In genomic region chr12:12353276-12353675, GRCh38 we compare ENCODE assay signal across 25 cellular contexts.
"Had no signal": no experiment of that assay in that cellular context is flagged by ENCODE, and none has a peak within 500 bp of the region (broad histone marks: within the 10 kb centered on the region; RNA-seq: fewer than 3 reads in every experiment).

No MANE protein-coding gene starts in this region.

- H3K27me3 ChIP-seq: breast epithelium, left lung, right atrium auricular region, suprapubic skin, tibial artery, upper lobe of right lung had no signal

- H3K27me3 Mint-ChIP-seq: activated CD8-positive, alpha-beta T cell treated with anti-CD3 and anti-CD28 coated beads for 36 hours; activated naive CD4-positive, alpha-beta T cell treated with anti-CD3 and anti-CD28 coated beads, Interleukin-2, amount 10 ng/mL, durations not matched to agents 7 days and 5 days had no signal

- H3K27ac ChIP-seq: breast epithelium, epithelial cell of prostate, left lung, lower lobe of right lung, right atrium auricular region, suprapubic skin, tibial artery, upper lobe of right lung, WERI-Rb-1 had no signal

- H3K27ac Mint-ChIP-seq: activated CD4-positive, alpha-beta T cell treated with anti-CD3 and anti-CD28 coated beads, Interleukin-2, amount 10 ng/mL, durations not matched to agents 24 days and 14 days; activated CD8-positive, alpha-beta T cell treated with anti-CD3 and anti-CD28 coated beads for 36 hours; activated T-helper 1 cell treated with anti-CD3 and anti-CD28 coated beads, Interleukin-12 subunit alpha, Interleukin-12 subunit beta, Interleukin-2, Interleukin-4 antibody, amounts not matched to agents 30 ng/mL and 10 ng/mL and 1 ng/mL, durations not matched to agents 14 hours and 24 hours and 36 hours; dendritic cell treated with granulocyte-macrophage colony-stimulating factor and Interleukin-4, amounts not matched to agents 40 ng/mL and 50 ng/mL, for 4 days; T-helper 1 cell treated with Interleukin-12 subunit alpha and Interleukin-12 subunit beta and Interleukin-4 antibody, amounts not matched to agents 30 μg/mL and 1 μg/mL, for 36 hours had no signal

- DNase-seq: activated CD4-positive, alpha-beta T cell treated with anti-CD3 and anti-CD28 coated beads, Interleukin-2, amount 10 ng/mL, durations not matched to agents 24 days and 14 days; activated CD4-positive, CD25-positive, alpha-beta regulatory T cell treated with anti-CD3 and anti-CD28 coated beads, Interleukin-2, amount 50 U/mL, for 72 hours; activated CD8-positive, alpha-beta T cell treated with anti-CD3 and anti-CD28 coated beads for 36 hours; activated effector memory CD4-positive, alpha-beta T cell treated with anti-CD3 and anti-CD28 coated beads, Interleukin-2, amount 50 U/mL, for 16 hours; activated naive CD4-positive, alpha-beta T cell treated with anti-CD3 and anti-CD28 coated beads, Interleukin-2, amount 10 ng/mL, durations not matched to agents 7 days and 5 days; central memory CD4-positive, alpha-beta T cell; effector CD4-positive, alpha-beta T cell; kidney glomerular epithelial cell; left lung; lower lobe of right lung; mesenchymal stem cell; stimulated activated CD4-positive, alpha-beta T cell treated with anti-CD3 and anti-CD28 coated beads, Interleukin-15, amount 100 ng/mL, for 24 hours; stimulated activated CD4-positive, alpha-beta T cell treated with anti-CD3 and anti-CD28 coated beads, Interleukin-2, amount 100 ng/mL, for 24 hours; stimulated activated naive CD4-positive, alpha-beta T cell; T1000; tibial artery; upper lobe of right lung; WERI-Rb-1 had no signal

- ATAC-seq: activated CD8-positive, alpha-beta T cell treated with anti-CD3 and anti-CD28 coated beads for 36 hours; left lung; lower lobe of right lung; upper lobe of right lung had no signal

- H3K9me3 ChIP-seq: breast epithelium, left lung, lower lobe of right lung, right atrium auricular region, suprapubic skin, tibial artery, upper lobe of right lung had no signal

- H3K9me3 Mint-ChIP-seq: activated CD4-positive, alpha-beta T cell treated with anti-CD3 and anti-CD28 coated beads, Interleukin-2, amount 10 ng/mL, durations not matched to agents 24 days and 14 days; activated CD8-positive, alpha-beta T cell treated with anti-CD3 and anti-CD28 coated beads for 36 hours; activated naive CD4-positive, alpha-beta T cell treated with anti-CD3 and anti-CD28 coated beads, Interleukin-2, amount 10 ng/mL, durations not matched to agents 7 days and 5 days; activated T-helper 1 cell treated with anti-CD3 and anti-CD28 coated beads, Interleukin-12 subunit alpha, Interleukin-12 subunit beta, Interleukin-2, Interleukin-4 antibody, amounts not matched to agents 30 ng/mL and 10 ng/mL and 1 ng/mL, durations not matched to agents 14 hours and 24 hours and 36 hours; dendritic cell treated with granulocyte-macrophage colony-stimulating factor and Interleukin-4, amounts not matched to agents 40 ng/mL and 50 ng/mL, for 4 days; T-helper 1 cell treated with Interleukin-12 subunit alpha and Interleukin-12 subunit beta and Interleukin-4 antibody, amounts not matched to agents 30 μg/mL and 1 μg/mL, for 36 hours had no signal

- H3K4me3 Mint-ChIP-seq: activated CD4-positive, alpha-beta T cell treated with anti-CD3 and anti-CD28 coated beads, Interleukin-2, amount 10 ng/mL, durations not matched to agents 24 days and 14 days; activated CD8-positive, alpha-beta T cell treated with anti-CD3 and anti-CD28 coated beads for 36 hours; activated naive CD4-positive, alpha-beta T cell treated with anti-CD3 and anti-CD28 coated beads, Interleukin-2, amount 10 ng/mL, durations not matched to agents 7 days and 5 days; activated T-helper 1 cell treated with anti-CD3 and anti-CD28 coated beads, Interleukin-12 subunit alpha, Interleukin-12 subunit beta, Interleukin-2, Interleukin-4 antibody, amounts not matched to agents 30 ng/mL and 10 ng/mL and 1 ng/mL, durations not matched to agents 14 hours and 24 hours and 36 hours; dendritic cell treated with granulocyte-macrophage colony-stimulating factor and Interleukin-4, amounts not matched to agents 40 ng/mL and 50 ng/mL, for 4 days; T-helper 1 cell treated with Interleukin-12 subunit alpha and Interleukin-12 subunit beta and Interleukin-4 antibody, amounts not matched to agents 30 μg/mL and 1 μg/mL, for 36 hours had no signal
